In the genomic region with DNA sequence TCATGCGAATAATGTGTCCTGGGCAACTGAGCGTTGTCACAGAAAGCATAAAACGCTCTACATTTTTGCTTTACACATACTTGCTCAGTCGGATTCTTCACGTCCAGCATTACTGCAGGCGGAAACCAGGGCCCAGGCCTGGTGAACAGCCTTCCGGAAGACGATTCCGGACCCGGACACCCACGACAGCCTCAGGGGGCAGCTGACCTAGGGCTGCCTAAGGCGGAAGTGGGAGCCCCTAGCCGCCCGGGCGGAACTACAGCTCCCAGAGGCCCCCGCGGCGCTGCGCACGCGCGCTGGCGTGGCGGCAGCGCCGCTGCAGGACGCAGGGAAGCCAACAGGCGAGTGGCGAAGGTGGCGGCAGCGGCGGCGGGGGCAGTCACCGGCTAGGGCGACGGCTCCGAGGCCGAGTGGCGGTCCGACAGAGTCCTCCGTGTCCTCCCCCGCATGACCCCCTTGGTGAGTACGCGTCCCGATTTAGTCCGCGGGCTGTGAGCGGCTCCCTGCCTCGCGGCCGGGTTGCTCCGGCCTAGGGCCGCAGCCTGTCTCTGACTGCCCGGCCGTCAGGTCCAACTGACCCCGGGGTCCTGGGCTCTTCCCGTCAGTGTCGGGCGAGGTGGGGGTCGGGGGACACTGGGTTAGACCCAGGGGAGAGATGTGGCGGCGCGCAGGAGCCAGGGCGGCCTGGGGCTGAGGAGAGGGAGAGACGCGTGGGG, we compare ENCODE assay signal across 8 cellular contexts. TPM values are rescaled to one million over a fixed set of nuclear protein-coding genes. Genes with fewer than 3 reads are reported as not detected.
DNase-seq lines count a peak whose midpoint lies in the region; ATAC-seq and TF ChIP-seq lines count a peak whose summit lies in the region.

TSS of gene GAPVD1 (plus strand) at position 326 of the 716 bp plus-strand sequence. CDS start 37,096 bp downstream, outside the sequence.

- H3K27me3 ChIP-seq in SK-N-SH (ENCODE audit: insufficient read depth): no peaks in the 10 kb centered on the region

- peaks cover 4% of the 10 kb centered on the region; the same call in 1 of the 2 replicates for H4K20me1 ChIP-seq in SK-N-SH (ENCODE audit: insufficient read depth)

- CTCF ChIA-PET in SK-N-SH (lab: Yijun Ruan, JAX): interaction anchor here (0.7 to 1.1 kb wide), 7 partner anchors 11 to 108 kb away, joined by 3 to 6 read pairs (median 3); no protein-coding TSS in a partner anchor

- peak; percentile 98 for ATAC-seq in omental fat pad (ENCODE audit: low FRiP score)

- H3K36me3 ChIP-seq in SK-N-SH (replicated peaks in 1 of 2; ENCODE audit: control insufficient read depth in 1 of 2, insufficient read depth in 2 of 2, low read length in 1 of 2): no peaks in the 10 kb centered on the region

- H3K9me2 ChIP-seq in SK-N-SH: no peaks in the 10 kb centered on the region

- no peaks in the 10 kb centered on the region for H3F3A ChIP-seq in SK-N-SH (replicated peaks; ENCODE audit: insufficient read depth)

- H3K9me3 ChIP-seq in SK-N-SH: no peaks in the 10 kb centered on the region

- H2AFZ ChIP-seq in SK-N-SH (ENCODE audit: low read depth): peak within 1 kb of the TSS; percentile 98

- H3K27ac ChIP-seq in SK-N-SH (ENCODE audit: low read depth in 2 of 2, low read length in 1 of 2): peak within 1 kb of the TSS; percentile 50 to 55; a peak in 2 of 4 replicates
- H3K27ac ChIP-seq in temporal lobe (ENCODE audit: low read depth, low read length): peak within 1 kb of the TSS; percentile 87

- TF ChIP-seq CTCF in GM10266 (IDR thresholded peaks at IDR 0.05; ENCODE audit: control insufficient read depth, insufficient read depth, low read depth, missing control alignments): peak; percentile 41
- TF ChIP-seq CTCF in HFF-Myc (IDR thresholded peaks at IDR 0.05; ENCODE audit: low read depth, low read length, missing control alignments): no peak
- peak; percentile 39 for TF ChIP-seq CTCF in SK-N-SH (IDR thresholded peaks at IDR 0.05)
- peak in 1 of 3 donors; percentile 33 for TF ChIP-seq CTCF in omental fat pad (IDR thresholded peaks at IDR 0.05)

- 22% methylated on average over 13 of the region's 66 CpGs for WGBS in SK-N-SH (ENCODE audit: low lambda C conversion rate)

- H3K4me1 ChIP-seq in SK-N-SH (ENCODE audit: control insufficient read depth in 1 of 2, insufficient read depth in 2 of 2, low read depth in 1 of 2, low read length in 1 of 2): no peaks in the 10 kb centered on the region; a peak in 2 of 4 replicates

- no peak for TF ChIP-seq RAD21 in SK-N-SH (IDR thresholded peaks at IDR 0.05; ENCODE audit: low read length)

- H3K9ac ChIP-seq in SK-N-SH: peak within 1 kb of the TSS; percentile 89

- DNase-seq in GM10266 (ENCODE audit: extremely low spot score) (peak; percentile 97), HFF-Myc (ENCODE audit: extremely low read depth, low read depth) (peak; percentile 53), MV-4-11 (lab: John Stamatoyannopoulos, UW) (peak; percentile 95), SK-N-SH (peak; percentile 99), glomerular endothelial cell (ENCODE audit: extremely low read depth, low read depth, low spot score) (no peak), omental fat pad (ENCODE audit: low spot score) (peak; percentile 46)
- DNase-seq in activated naive CD4-positive, alpha-beta T cell treated with anti-CD3 and anti-CD28 coated beads, Interleukin-2, amount 50 U/mL, for 16 hours: peak; percentile 88

- peak within 1 kb of the TSS; percentile 79 for H3K4me2 ChIP-seq in SK-N-SH

- H3K4me3 ChIP-seq in HFF-Myc (replicated peaks; ENCODE audit: low read depth, low read length) (peak within 1 kb of the TSS; percentile 97), SK-N-SH (ENCODE audit: low read depth in 2 of 2, low read length in 1 of 2) (peak within 1 kb of the TSS; percentile 82 to 99)

- peaks cover 49% of the 10 kb centered on the region for H3K79me2 ChIP-seq in SK-N-SH (ENCODE audit: insufficient read depth)

- no peak for TF ChIP-seq EP300 in SK-N-SH (IDR thresholded peaks at IDR 0.05; ENCODE audit: borderline replicate concordance in 1 of 2, low read depth in 1 of 2, low read length in 1 of 2)

- POLR2A ChIA-PET in SK-N-SH (lab: Yijun Ruan, JAX): interaction anchor here (2.8 kb wide), 1 partner anchor 21 kb away, joined by 35 read pairs; the partner anchor contains the start of gene HSPA5

TF ChIP-seq in SK-N-SH, 30 proteins besides CTCF, POLR2A, EP300 and RAD21 (continues in another document):
- TF ChIP-seq POLR2AphosphoS5 (IDR thresholded peaks at IDR 0.05; ENCODE audit: low read depth, low read length) (peak; percentile 16; the same call in 1 of the 2 replicates), MXI1 (IDR thresholded peaks at IDR 0.05; ENCODE audit: low read depth, low read length) (peak; percentile 81; the same call in 1 of the 2 replicates), FOXJ3 (CRISPR knock-in tag; IDR thresholded peaks at IDR 0.05) (no peak), ELF1 (IDR thresholded peaks at IDR 0.05) (peak; percentile 98), NFIC (IDR thresholded peaks at IDR 0.05; ENCODE audit: borderline replicate concordance) (no peak), GATA2 (CRISPR knock-in tag; IDR thresholded peaks at IDR 0.05) (no peak), YY1 (IDR thresholded peaks at IDR 0.05; ENCODE audit: low read depth) (0 out of 2 replicates have a peak, but pooled peaks have one; percentile 38), MAX (IDR thresholded peaks at IDR 0.05; ENCODE audit: low read depth) (peak; percentile 31; the same call in 1 of the 2 replicates), IRF3 (IDR thresholded peaks at IDR 0.05; ENCODE audit: low read depth, low read length) (no peak), USF1 (IDR thresholded peaks at IDR 0.05; ENCODE audit: borderline replicate concordance, low read depth) (no peak; the same call in 1 of the 2 replicates), TEAD4 (IDR thresholded peaks at IDR 0.05; ENCODE audit: borderline replicate concordance, insufficient read depth) (no peak), SIN3A (IDR thresholded peaks at IDR 0.05; ENCODE audit: borderline replicate concordance, low read depth, low read length) (no peak), NRF1 (IDR thresholded peaks at IDR 0.05; ENCODE audit: low read depth, low read length) (peak; percentile 91), EZH2phosphoT487 (IDR thresholded peaks at IDR 0.05; ENCODE audit: borderline replicate concordance, low read depth) (no peak), RCOR1 (IDR thresholded peaks at IDR 0.05; ENCODE audit: low read length) (no peak), REST (IDR thresholded peaks at IDR 0.05; ENCODE audit: low read depth, low read length) (no peak), JUND (IDR thresholded peaks at IDR 0.05) (no peak), MEF2A (IDR thresholded peaks at IDR 0.05; ENCODE audit: borderline replicate concordance, low read depth) (no peak), TAF1 (IDR thresholded peaks at IDR 0.05; ENCODE audit: borderline replicate concordance, low read depth, low read length) (peak; percentile 73; the same call in 1 of the 2 replicates), TCF12 (IDR thresholded peaks at IDR 0.05) (no peak), GABPA (IDR thresholded peaks at IDR 0.05; ENCODE audit: low read depth) (peak; percentile 72)

RNA-seq across cellular contexts. Expression of gene GAPVD1, which starts in this region (rescaled TPM):
- 10.5 and 10.7 TPM in 2 replicates for polyA plus RNA-seq in SK-N-SH (2012; rRNA removed)
- 9.6 and 10.3 TPM in 2 replicates for polyA plus RNA-seq in SK-N-SH (2012; cell fraction: cytosol; rRNA removed)
- 19.0 and 32.1 TPM in 2 replicates for polyA plus RNA-seq in SK-N-SH (2012; cell fraction: nucleus; rRNA removed)
- total RNA-seq in glomerular endothelial cell: 36.8 and 45.7 TPM in 2 replicates
- 100 to 1,000 TPM in 1 of 4 donors, 10 to 100 TPM in 3; 44.0 to 124 (median 67.9) TPM for total RNA-seq in omental fat pad
- total RNA-seq in temporal lobe: 59.7 TPM
